Comparison of ENCODE assay signal across 13 cellular contexts in the genomic region with DNA sequence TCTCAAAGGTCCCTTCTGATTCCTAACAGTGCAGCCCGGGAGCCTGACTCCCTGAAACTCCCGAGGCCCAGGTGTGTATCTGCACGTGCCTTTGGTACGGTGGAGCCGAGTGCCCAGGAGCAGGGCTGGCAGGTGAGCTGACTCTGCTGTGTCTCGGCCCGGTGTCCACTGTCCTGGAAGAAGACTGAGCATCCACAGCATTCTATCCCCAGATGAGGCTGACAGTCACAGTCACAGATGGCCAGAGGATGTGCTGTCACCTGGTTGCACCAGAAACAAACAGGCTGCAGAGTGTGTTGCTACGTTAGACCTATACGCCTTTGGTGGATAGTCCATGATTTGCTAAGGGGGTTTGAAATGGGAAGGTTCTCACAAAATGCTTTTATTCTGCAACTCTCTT. TPM values are rescaled to one million over a fixed set of nuclear protein-coding genes. Genes with fewer than 3 reads are reported as not detected.
DNase-seq lines count a peak whose midpoint lies in the region; ATAC-seq and TF ChIP-seq lines count a peak whose summit lies in the region.
"Had no signal": no experiment of that assay in that cellular context is flagged by ENCODE, and none has a peak within 500 bp of the region (broad histone marks: within the 10 kb centered on the region; RNA-seq: fewer than 3 reads in every experiment).

No MANE protein-coding gene starts in this region.

- intact Hi-C loops in PC-3 (cut with micrococcal nuclease) = loop anchor here (1.0 kb wide), 1 partner anchor 67 kb away; no protein-coding TSS in a partner anchor
- intact Hi-C loops in sciatic nerve (cut with DNase I) = loop anchor here (5.0 kb wide), 1 partner anchor 68 kb away; no protein-coding TSS in a partner anchor
- intact Hi-C loops in body of pancreas (cut with DNase I) = loop anchor here (2.0 kb wide), 1 partner anchor 65 kb away; no protein-coding TSS in a partner anchor

- H3F3A ChIP-seq in SK-N-SH (replicated peaks; ENCODE audit: insufficient read depth) (no peaks in the 10 kb centered on the region), PC-3 (ENCODE audit: low read length, unreplicated experiment) (no peaks in the 10 kb centered on the region)

- no peaks in the 10 kb centered on the region for H3K36me3 ChIP-seq in SK-N-SH (replicated peaks in 1 of 2; ENCODE audit: control insufficient read depth in 1 of 2, insufficient read depth in 2 of 2, low read length in 1 of 2)
- no peaks in the 10 kb centered on the region for H3K36me3 ChIP-seq in PC-3 (ENCODE audit: low read depth, low read length)
- H3K36me3 ChIP-seq in body of pancreas (replicated peaks in 1 of 2; ENCODE audit: insufficient read depth in 1 of 2, low read depth in 2 of 2) = no peaks in the 10 kb centered on the region
- H3K36me3 ChIP-seq: upper lobe of left lung had no signal

- H3K4me1 ChIP-seq in SK-N-SH (ENCODE audit: control insufficient read depth in 1 of 2, insufficient read depth in 2 of 2, low read depth in 1 of 2, low read length in 1 of 2) = peaks cover 6 to 7% of the 10 kb centered on the region in 2 experiments; a peak in 2 of 4 replicates
- 0 out of 2 replicates have a peak, but pooled peaks cover 3% of the 10 kb centered on the region for H3K4me1 ChIP-seq in PC-3 (ENCODE audit: insufficient read depth, low read length)
- no peaks in the 10 kb centered on the region for H3K4me1 ChIP-seq in body of pancreas

- POLR2A ChIA-PET in SK-N-SH (lab: Yijun Ruan, JAX) (interaction anchor here (0.7 to 1.4 kb wide), 3 partner anchors 8 to 66 kb away, joined by 3 to 13 read pairs (median 5); no protein-coding TSS in a partner anchor), PC-3 (lab: Charles Lee; ENCODE audit: unreplicated experiment) (no interaction called here)

- no peaks in the 10 kb centered on the region for H3K9me2 ChIP-seq in SK-N-SH
- H3K9me2 ChIP-seq in PC-3 (replicated peaks; ENCODE audit: low read length) = no peaks in the 10 kb centered on the region

- ATAC-seq in SK-N-SH treated with all-trans-retinoic acid at 6 μM for 48 hours (peak; percentile 31), PC-3 (peak; percentile 42), left lobe of liver (peak; percentile 26), sciatic nerve (no peak), HG03095 (IDR thresholded peaks at IDR 0.05; ENCODE audit: unreplicated experiment) (no peak), body of pancreas (no peak)

- DNase-seq in SK-N-SH = no peak
- no peak for DNase-seq in PC-3
- no peak for DNase-seq in left lobe of liver (ENCODE audit: low spot score)
- peak; percentile 58 for DNase-seq in sciatic nerve (ENCODE audit: low spot score)
- no peak for DNase-seq in globus pallidus (ENCODE audit: low spot score)
- no peak for DNase-seq in body of pancreas
- DNase-seq: SIG-M5 had no signal

- H3K27ac ChIP-seq in SK-N-SH (ENCODE audit: low read depth in 2 of 2, low read length in 1 of 2) (no peak overlapping the region), PC-3 (ENCODE audit: low read length) (no peak overlapping the region), body of pancreas (no peak overlapping the region)
- H3K27ac ChIP-seq: upper lobe of left lung had no signal

- H3K9ac ChIP-seq in SK-N-SH (no peak overlapping the region), PC-3 (ENCODE audit: low read length) (no peak overlapping the region)

- no peak for TF ChIP-seq RAD21 in SK-N-SH (IDR thresholded peaks at IDR 0.05; ENCODE audit: low read length)

- 62% methylated on average over 9 of the region's 9 CpGs for WGBS in SK-N-SH (ENCODE audit: low lambda C conversion rate)
- WGBS in body of pancreas, 2 donors = 56 to 84% methylated on average over 2 to 9 of the region's 9 CpGs

- no peak for TF ChIP-seq CTCF in SK-N-SH (IDR thresholded peaks at IDR 0.05)
- TF ChIP-seq CTCF in PC-3 (conservative IDR thresholded peaks at IDR 0.05; ENCODE audit: low read depth, low read length) = no peak
- no peak for TF ChIP-seq CTCF in body of pancreas (IDR thresholded peaks at IDR 0.05)

- H3K79me2 ChIP-seq in SK-N-SH (ENCODE audit: insufficient read depth) = no peaks in the 10 kb centered on the region
- H3K79me2 ChIP-seq in PC-3 (ENCODE audit: low read length) = no peaks in the 10 kb centered on the region

- no peak for TF ChIP-seq POLR2A in body of pancreas (IDR thresholded peaks at IDR 0.05)

- H4K20me1 ChIP-seq in SK-N-SH (ENCODE audit: insufficient read depth) = no peaks in the 10 kb centered on the region
- H4K20me1 ChIP-seq in PC-3 (ENCODE audit: low read length) = no peaks in the 10 kb centered on the region

- H3K9me3 ChIP-seq in SK-N-SH (no peaks in the 10 kb centered on the region), PC-3 (ENCODE audit: low read length) (no peaks in the 10 kb centered on the region), body of pancreas (no peaks in the 10 kb centered on the region)
- H3K9me3 ChIP-seq: upper lobe of left lung had no signal

- H3K4me2 ChIP-seq in SK-N-SH = no peak overlapping the region
- no peak overlapping the region for H3K4me2 ChIP-seq in PC-3 (ENCODE audit: low read length)

- H3K4me3 ChIP-seq in SK-N-SH (ENCODE audit: low read depth in 2 of 2, low read length in 1 of 2) (peak overlapping the region in 1 of 2 experiments; percentile 22; a peak in 1 of 4 replicates), PC-3 (ENCODE audit: low read length) (no peak overlapping the region), body of pancreas (no peak overlapping the region)
- H3K4me3 ChIP-seq: upper lobe of left lung had no signal

- H2AFZ ChIP-seq in SK-N-SH (ENCODE audit: low read depth) (no peak overlapping the region; the same call in 1 of the 2 replicates), PC-3 (ENCODE audit: low read length) (no peak overlapping the region)

- no peaks in the 10 kb centered on the region for H3K27me3 ChIP-seq in SK-N-SH (ENCODE audit: insufficient read depth)
- no peaks in the 10 kb centered on the region for H3K27me3 ChIP-seq in PC-3 (ENCODE audit: low read length)
- H3K27me3 ChIP-seq in body of pancreas = no peaks in the 10 kb centered on the region
- H3K27me3 ChIP-seq: upper lobe of left lung had no signal

- CTCF ChIA-PET in SK-N-SH (lab: Yijun Ruan, JAX) = interaction anchor here (0.5 to 13.6 kb wide), 61 partner anchors 9 to 393 kb away, joined by 3 to 586 read pairs (median 5); a partner anchor contains a TSS
- CTCF ChIA-PET in PC-3 (lab: Charles Lee) = interaction anchor here (0.6 to 2.0 kb wide), 10 partner anchors 9 to 675 kb away, joined by 3 to 72 read pairs (median 3); a partner anchor contains a TSS

- BruUV-seq in PC-3 (replicated peaks; lab: Mats Ljungman, UMichigan) = no TSS peak

- TF ChIP-seq EP300 in SK-N-SH (IDR thresholded peaks at IDR 0.05; ENCODE audit: borderline replicate concordance in 1 of 2, low read depth in 1 of 2, low read length in 1 of 2) = no peak

TF ChIP-seq in SK-N-SH treated with all-trans-retinoic acid at 6 μM for 48 hours, 23 proteins besides CTCF, POLR2A, EP300 and RAD21 (continues in another document):
- TF ChIP-seq ZFP30 (CRISPR knock-in tag; IDR thresholded peaks at IDR 0.05) = no peak
- no peak for TF ChIP-seq ESRRG (CRISPR knock-in tag; IDR thresholded peaks at IDR 0.05)
- no peak for TF ChIP-seq PPARA (CRISPR knock-in tag; IDR thresholded peaks at IDR 0.05; ENCODE audit: borderline replicate concordance)
- no peak for TF ChIP-seq ZFP3 (CRISPR knock-in tag; IDR thresholded peaks at IDR 0.05)
- no peak for TF ChIP-seq CSDC2 (CRISPR knock-in tag; IDR thresholded peaks at IDR 0.05)

TF ChIP-seq in SK-N-SH, 30 proteins besides CTCF, POLR2A, EP300 and RAD21 (continues in another document):
- TF ChIP-seq RFX5 (IDR thresholded peaks at IDR 0.05; ENCODE audit: low read length) (no peak), ELF1 (IDR thresholded peaks at IDR 0.05) (no peak), RCOR1 (IDR thresholded peaks at IDR 0.05; ENCODE audit: low read length) (no peak), EZH2phosphoT487 (IDR thresholded peaks at IDR 0.05; ENCODE audit: borderline replicate concordance, low read depth) (no peak), JUND (IDR thresholded peaks at IDR 0.05) (no peak), GABPA (IDR thresholded peaks at IDR 0.05; ENCODE audit: low read depth) (no peak)
- TF ChIP-seq, protein P1, sequence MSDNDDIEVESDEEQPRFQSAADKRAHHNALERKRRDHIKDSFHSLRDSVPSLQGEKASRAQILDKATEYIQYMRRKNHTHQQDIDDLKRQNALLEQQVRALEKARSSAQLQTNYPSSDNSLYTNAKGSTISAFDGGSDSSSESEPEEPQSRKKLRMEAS (IDR thresholded peaks at IDR 0.05; ENCODE audit: low read depth) = no peak
- TF ChIP-seq, protein P2, sequence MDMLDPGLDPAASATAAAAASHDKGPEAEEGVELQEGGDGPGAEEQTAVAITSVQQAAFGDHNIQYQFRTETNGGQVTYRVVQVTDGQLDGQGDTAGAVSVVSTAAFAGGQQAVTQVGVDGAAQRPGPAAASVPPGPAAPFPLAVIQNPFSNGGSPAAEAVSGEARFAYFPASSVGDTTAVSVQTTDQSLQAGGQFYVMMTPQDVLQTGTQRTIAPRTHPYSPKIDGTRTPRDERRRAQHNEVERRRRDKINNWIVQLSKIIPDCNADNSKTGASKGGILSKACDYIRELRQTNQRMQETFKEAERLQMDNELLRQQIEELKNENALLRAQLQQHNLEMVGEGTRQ (IDR thresholded peaks at IDR 0.05; ENCODE audit: borderline replicate concordance, low read depth, low read length) = no peak
- TF ChIP-seq, protein P3, sequence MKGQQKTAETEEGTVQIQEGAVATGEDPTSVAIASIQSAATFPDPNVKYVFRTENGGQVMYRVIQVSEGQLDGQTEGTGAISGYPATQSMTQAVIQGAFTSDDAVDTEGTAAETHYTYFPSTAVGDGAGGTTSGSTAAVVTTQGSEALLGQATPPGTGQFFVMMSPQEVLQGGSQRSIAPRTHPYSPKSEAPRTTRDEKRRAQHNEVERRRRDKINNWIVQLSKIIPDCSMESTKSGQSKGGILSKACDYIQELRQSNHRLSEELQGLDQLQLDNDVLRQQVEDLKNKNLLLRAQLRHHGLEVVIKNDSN (IDR thresholded peaks at IDR 0.05; ENCODE audit: borderline replicate concordance, low read depth) = no peak

RNA-seq across cellular contexts. Expression of a gene that starts 9.8 kb away (rescaled TPM):
- polyA plus RNA-seq in SK-N-SH (2012; rRNA removed) = not detected in 2 replicates
- not detected in 2 replicates for polyA plus RNA-seq in SK-N-SH (2012; cell fraction: cytosol; rRNA removed)
- not detected in 2 replicates for polyA plus RNA-seq in SK-N-SH (2012; cell fraction: nucleus; rRNA removed)
- total RNA-seq in PC-3 (2014; rRNA removed) = not detected in 2 replicates
- not detected for total RNA-seq in left lobe of liver
- not detected for total RNA-seq in sciatic nerve
- total RNA-seq in body of pancreas = not detected
- total RNA-seq: NCI-H460; T-helper 2 cell treated with Interferon-gamma antibody and Interleukin-4, amounts not matched to agents 100 ng/mL and 5 ng/mL, for 36 hours; upper lobe of left lung had no signal
- polyA plus RNA-seq: BJ had no signal

RNA-seq across cellular contexts. Expression of a gene that starts 44.2 kb away (rescaled TPM):
- polyA plus RNA-seq in SK-N-SH (2012; rRNA removed) = 16.8 and 19.0 TPM in 2 replicates
- 7.6 and 11.5 TPM in 2 replicates for polyA plus RNA-seq in SK-N-SH (2012; cell fraction: cytosol; rRNA removed)
- 42.4 and 42.7 TPM in 2 replicates for polyA plus RNA-seq in SK-N-SH (2012; cell fraction: nucleus; rRNA removed)
- total RNA-seq in PC-3 (2014; rRNA removed) = 31.1 and 43.9 TPM in 2 replicates
- total RNA-seq in left lobe of liver = 12.3 TPM
- total RNA-seq in sciatic nerve = 38.4 TPM
- total RNA-seq in body of pancreas = 10 to 100 TPM; 17.9 to 29.7 TPM

RNA-seq across cellular contexts. Expression of a gene that starts 48.4 kb away (rescaled TPM):
- 5.4 and 8.5 TPM in 2 replicates for polyA plus RNA-seq in SK-N-SH (2012; rRNA removed)
- polyA plus RNA-seq in SK-N-SH (2012; cell fraction: cytosol; rRNA removed) = 5.2 and 5.6 TPM in 2 replicates
- polyA plus RNA-seq in SK-N-SH (2012; cell fraction: nucleus; rRNA removed) = 9.4 and 16.2 TPM in 2 replicates
- total RNA-seq in PC-3 (2014; rRNA removed) = 10.1 and 12.2 TPM in 2 replicates
- 6.0 TPM for total RNA-seq in left lobe of liver
- total RNA-seq in sciatic nerve = 32.5 TPM
- 10 to 100 TPM in 1 of 2 donors, 1 to 10 TPM in 1; 5.6 to 11.4 TPM for total RNA-seq in body of pancreas

Comparison
In these comparisons a context has a peak if more than half of its experiments do, and no peak if none do; other contexts are left out.
1. ATAC-seq: peak in SK-N-SH treated with all-trans-retinoic acid at 6 μM for 48 hours (single experiment), PC-3 (single experiment) and left lobe of liver (single experiment); none in sciatic nerve (single experiment), HG03095 (single experiment) and body of pancreas (single experiment).